Comparison of ENCODE assay signal across 22 cellular contexts in the genomic region with DNA sequence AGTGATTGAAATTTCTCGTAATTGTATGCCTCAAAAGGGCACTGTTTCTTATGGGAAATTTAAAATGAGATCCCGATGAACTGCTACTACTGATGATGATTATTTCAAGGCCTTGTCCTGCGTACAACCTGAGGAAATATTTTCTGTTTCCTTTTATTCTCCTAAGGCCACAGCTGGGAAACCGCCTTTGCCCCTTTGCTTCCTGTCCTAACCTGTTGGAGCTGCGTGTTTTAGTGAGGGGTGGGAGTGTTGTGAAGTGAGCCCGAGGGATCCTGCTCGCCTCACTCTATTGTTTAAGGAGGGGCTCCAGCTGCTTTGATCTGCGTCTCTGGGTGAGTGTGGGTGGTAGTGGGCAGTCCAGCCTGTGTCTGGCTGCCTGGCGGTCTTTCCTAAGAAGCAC. TPM values are rescaled to one million over a fixed set of nuclear protein-coding genes. Genes with fewer than 3 reads are reported as not detected.
"Had no signal": no experiment of that assay in that cellular context is flagged by ENCODE, and none has a peak within 500 bp of the region (broad histone marks: within the 10 kb centered on the region; RNA-seq: fewer than 3 reads in every experiment).

No MANE protein-coding gene starts in this region.

- H3K9me3 ChIP-seq: left ventricle myocardium inferior, prostate gland, spleen, thoracic aorta had no signal

- H3K27ac ChIP-seq: coronary artery, hepatocyte, left ventricle myocardium inferior, prostate gland, spleen, thoracic aorta had no signal

- ATAC-seq: activated CD8-positive, alpha-beta T cell treated with anti-CD3 and anti-CD28 coated beads for 36 hours; activated T-cell treated with anti-CD3 and anti-CD28 coated beads, Interleukin-2, amount 50 U/mL, for 72 hours; natural killer cell treated with Interleukin-12 subunit alpha and Interleukin-12 subunit beta and Interleukin-15 and Interleukin-18, amount 100 ng/mL, for 72 hours; right cardiac atrium; stimulated activated naive CD8-positive, alpha-beta T cell treated with anti-CD3 and anti-CD28 coated beads, Interleukin-15, amount 100 ng/mL, for 72 hours had no signal

- H3K4me3 ChIP-seq: coronary artery, hepatocyte, left ventricle myocardium inferior, prostate gland, spleen, thoracic aorta had no signal

- H3K79me2 ChIP-seq: hepatocyte had no signal

- H3K4me1 ChIP-seq: prostate gland had no signal

- FAIRE-seq: TTC549 had no signal

- H3K4me2 ChIP-seq: hepatocyte had no signal

- H3K36me3 ChIP-seq: left ventricle myocardium inferior, prostate gland, spleen, thoracic aorta had no signal

- DNase-seq: activated B cell treated with CpG ODN at 0.5 μM for 24 hours; activated CD4-positive, alpha-beta T cell treated with anti-CD3 and anti-CD28 coated beads for 48 hours; activated CD8-positive, alpha-beta memory T cell treated with anti-CD3 and anti-CD28 coated beads, Interleukin-2, amount 50 U/mL, for 48 hours; activated CD8-positive, alpha-beta T cell treated with anti-CD3 and anti-CD28 coated beads for 36 hours; activated gamma-delta T cell treated with Interleukin-2 at 50 U/mL for 16 hours; activated T-cell treated with anti-CD3 and anti-CD28 coated beads, Interleukin-2, amount 50 U/mL, for 72 hours; amniotic stem cell; central memory CD4-positive, alpha-beta T cell; effector CD4-positive, alpha-beta T cell; islet precursor cell; left ventricle myocardium inferior; mesenchymal stem cell; right cardiac atrium; spleen; stimulated activated naive CD8-positive, alpha-beta T cell treated with anti-CD3 and anti-CD28 coated beads, Interleukin-15, amount 100 ng/mL, for 72 hours; T-helper 2 cell had no signal

- H3K27me3 ChIP-seq: hepatocyte had no signal

- H2AFZ ChIP-seq: hepatocyte had no signal

RNA-seq across cellular contexts. Expression of a gene that starts 14.4 kb away (rescaled TPM):
- total RNA-seq: activated B cell treated with CpG ODN at 0.5 μM for 24 hours; activated CD8-positive, alpha-beta T cell treated with anti-CD3 and anti-CD28 coated beads for 36 hours; natural killer cell treated with Interleukin-12 subunit alpha and Interleukin-12 subunit beta and Interleukin-15 and Interleukin-18, amount 100 ng/mL, for 72 hours had no signal
